In genomic region chr3:151419806-151420205, GRCh38 we compare ENCODE assay signal across 12 cellular contexts. TPM values are rescaled to one million over a fixed set of nuclear protein-coding genes. Genes with fewer than 3 reads are reported as not detected.
"Had no signal": no experiment of that assay in that cellular context is flagged by ENCODE, and none has a peak within 500 bp of the region (broad histone marks: within the 10 kb centered on the region; RNA-seq: fewer than 3 reads in every experiment).

No MANE protein-coding gene starts in this region.

- H3K36me3 ChIP-seq: HAP-1 had no signal

- H3K9me3 ChIP-seq: HAP-1 had no signal

- H3K4me3 ChIP-seq: GM23248, HAP-1 had no signal

- DNase-seq: GM23248, GOT3, H7, HFFc6, IMR-90, KBM-7 had no signal

- ATAC-seq: HCT116 had no signal

- H3K4me2 ChIP-seq: KMS-11 had no signal

- H3K27ac ChIP-seq: GM23248, HL-60, KMS-11 had no signal

- H3K9ac ChIP-seq: GM23248, KMS-11 had no signal

- H2AFZ ChIP-seq: GM23248 had no signal

RNA-seq across cellular contexts. Expression of gene P2RY12, which starts 35.3 kb away (rescaled TPM):
- total RNA-seq: GM23248, H4, HFFc6, HT1080, IMR-90 had no signal
- polyA plus RNA-seq: GM23248, IMR-90 had no signal

RNA-seq across cellular contexts. Expression of gene IGSF10, which starts 41.1 kb away (rescaled TPM):
- total RNA-seq: GM23248 had no signal
